ENCODE assay signal across 17 cellular contexts in the genomic region with DNA sequence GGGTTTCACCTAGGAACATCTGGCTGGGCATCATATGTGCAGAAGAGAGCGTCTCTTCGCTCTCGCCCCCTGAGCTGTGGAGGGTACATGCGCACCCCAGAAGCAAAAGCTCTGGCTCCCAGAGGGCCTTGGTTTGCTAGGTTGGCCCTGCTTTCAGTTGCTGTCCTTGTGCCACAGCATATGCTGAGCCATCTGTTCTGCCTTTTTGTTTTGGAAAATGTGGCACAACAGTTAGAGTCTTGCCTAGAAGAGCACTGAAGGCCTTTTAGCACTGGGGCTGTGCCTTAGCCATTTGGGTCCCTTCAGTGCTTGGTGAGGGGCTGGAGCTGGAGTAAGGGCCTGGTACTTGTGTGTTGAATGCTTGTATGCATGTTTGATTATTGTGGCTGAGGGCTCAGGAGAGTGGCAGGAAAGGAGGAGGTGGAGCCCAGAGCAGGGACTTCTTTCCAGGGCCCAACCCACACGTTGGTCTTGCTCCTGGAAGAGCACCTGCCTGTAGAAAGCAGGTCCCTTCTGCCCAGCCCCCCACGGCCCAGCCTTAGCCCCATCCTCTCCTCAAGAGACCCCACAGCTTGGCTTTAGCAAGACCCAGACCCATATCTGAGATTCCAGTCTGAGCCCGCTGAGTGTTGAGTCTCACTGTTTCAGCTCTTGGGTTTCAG.
DNase-seq lines count a peak whose midpoint lies in the region; ATAC-seq and TF ChIP-seq lines count a peak whose summit lies in the region.
"Had no signal": no experiment of that assay in that cellular context is flagged by ENCODE, and none has a peak within 500 bp of the region (broad histone marks: within the 10 kb centered on the region; RNA-seq: fewer than 3 reads in every experiment).

No MANE protein-coding gene starts in this region.

- in situ Hi-C loops in GM13976 (cut with MboI; ENCODE audit: low sequenced_read_pairs, unreplicated experiment), result no loop called here

- TF ChIP-seq CTCF in GM13976 (IDR thresholded peaks at IDR 0.05; ENCODE audit: borderline replicate concordance, control extremely low read depth, extremely low read depth, insufficient read depth, missing control alignments), result no peak

- no peak for ATAC-seq in HG03520 (IDR thresholded peaks at IDR 0.05; ENCODE audit: unreplicated experiment)
- ATAC-seq: activated CD8-positive, alpha-beta T cell treated with anti-CD3 and anti-CD28 coated beads, Interleukin-2, amount 10 ng/mL, durations not matched to agents 7 days and 5 days had no signal

- DNase-seq in NCI-H2029 treated with DMSO at 0.1 percent for 48 hours (lab: John Stamatoyannopoulos, UW), result peak; percentile 14
- no peak for DNase-seq in NCI-H2029 (lab: John Stamatoyannopoulos, UW)
- DNase-seq in NCI-H524 (lab: John Stamatoyannopoulos, UW), result peak; percentile 97 to 99
- peak; percentile 38 for DNase-seq in islet precursor cell
- DNase-seq in superior temporal gyrus (ENCODE audit: extremely low spot score), result peak; percentile 46
- DNase-seq in NCI-H128 (lab: John Stamatoyannopoulos, UW; ENCODE audit: unreplicated experiment), result no peak
- DNase-seq in GM13976 (ENCODE audit: low spot score), result no peak
- DNase-seq: 8988T; activated CD4-positive, CD25-positive, alpha-beta regulatory T cell treated with anti-CD3 and anti-CD28 coated beads, Interleukin-2, amount 50 U/mL, for 72 hours; activated CD8-positive, alpha-beta T cell treated with anti-CD3 and anti-CD28 coated beads, Interleukin-2, amount 10 ng/mL, durations not matched to agents 7 days and 5 days; activated T-cell treated with anti-CD3 and anti-CD28 coated beads, Interleukin-2, amount 50 U/mL, for 24 hours; HFFc6; NCI-H2081 treated with DMSO at 0.1 percent for 48 hours; OCI-M1; SHP77 treated with DMSO at 0.1 percent for 48 hours; T-helper 1 cell had no signal

Comparison
In these comparisons a context has a peak if more than half of its experiments do, and no peak if none do; other contexts are left out.
1. DNase-seq: peak in NCI-H2029 treated with DMSO at 0.1 percent for 48 hours (single experiment), NCI-H524 (2 of 2), islet precursor cell (single experiment) and superior temporal gyrus (single experiment); none in NCI-H2029 (single experiment), NCI-H128 (single experiment) and GM13976 (single experiment).